Comparison of ENCODE assay signal across 1 cellular context in genomic region chr15:67254238-67255175, GRCh38.
TF ChIP-seq lines count a peak whose summit lies in the region.

A gene with protein sequence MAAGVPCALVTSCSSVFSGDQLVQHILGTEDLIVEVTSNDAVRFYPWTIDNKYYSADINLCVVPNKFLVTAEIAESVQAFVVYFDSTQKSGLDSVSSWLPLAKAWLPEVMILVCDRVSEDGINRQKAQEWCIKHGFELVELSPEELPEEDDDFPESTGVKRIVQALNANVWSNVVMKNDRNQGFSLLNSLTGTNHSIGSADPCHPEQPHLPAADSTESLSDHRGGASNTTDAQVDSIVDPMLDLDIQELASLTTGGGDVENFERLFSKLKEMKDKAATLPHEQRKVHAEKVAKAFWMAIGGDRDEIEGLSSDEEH (minus strand): TSS chr15:67254661. CDS start chr15:67254631, 30 bp downstream.
Gene IQCH, plus strand, starts transcription at chr15:67254786. Its CDS starts 111 bp downstream, at chr15:67254897.

TF ChIP-seq in HepG2, 621 proteins besides CTCF, POLR2A, EP300 and RAD21 (continued from another document and continues in another):
- TF ChIP-seq, protein P1, sequence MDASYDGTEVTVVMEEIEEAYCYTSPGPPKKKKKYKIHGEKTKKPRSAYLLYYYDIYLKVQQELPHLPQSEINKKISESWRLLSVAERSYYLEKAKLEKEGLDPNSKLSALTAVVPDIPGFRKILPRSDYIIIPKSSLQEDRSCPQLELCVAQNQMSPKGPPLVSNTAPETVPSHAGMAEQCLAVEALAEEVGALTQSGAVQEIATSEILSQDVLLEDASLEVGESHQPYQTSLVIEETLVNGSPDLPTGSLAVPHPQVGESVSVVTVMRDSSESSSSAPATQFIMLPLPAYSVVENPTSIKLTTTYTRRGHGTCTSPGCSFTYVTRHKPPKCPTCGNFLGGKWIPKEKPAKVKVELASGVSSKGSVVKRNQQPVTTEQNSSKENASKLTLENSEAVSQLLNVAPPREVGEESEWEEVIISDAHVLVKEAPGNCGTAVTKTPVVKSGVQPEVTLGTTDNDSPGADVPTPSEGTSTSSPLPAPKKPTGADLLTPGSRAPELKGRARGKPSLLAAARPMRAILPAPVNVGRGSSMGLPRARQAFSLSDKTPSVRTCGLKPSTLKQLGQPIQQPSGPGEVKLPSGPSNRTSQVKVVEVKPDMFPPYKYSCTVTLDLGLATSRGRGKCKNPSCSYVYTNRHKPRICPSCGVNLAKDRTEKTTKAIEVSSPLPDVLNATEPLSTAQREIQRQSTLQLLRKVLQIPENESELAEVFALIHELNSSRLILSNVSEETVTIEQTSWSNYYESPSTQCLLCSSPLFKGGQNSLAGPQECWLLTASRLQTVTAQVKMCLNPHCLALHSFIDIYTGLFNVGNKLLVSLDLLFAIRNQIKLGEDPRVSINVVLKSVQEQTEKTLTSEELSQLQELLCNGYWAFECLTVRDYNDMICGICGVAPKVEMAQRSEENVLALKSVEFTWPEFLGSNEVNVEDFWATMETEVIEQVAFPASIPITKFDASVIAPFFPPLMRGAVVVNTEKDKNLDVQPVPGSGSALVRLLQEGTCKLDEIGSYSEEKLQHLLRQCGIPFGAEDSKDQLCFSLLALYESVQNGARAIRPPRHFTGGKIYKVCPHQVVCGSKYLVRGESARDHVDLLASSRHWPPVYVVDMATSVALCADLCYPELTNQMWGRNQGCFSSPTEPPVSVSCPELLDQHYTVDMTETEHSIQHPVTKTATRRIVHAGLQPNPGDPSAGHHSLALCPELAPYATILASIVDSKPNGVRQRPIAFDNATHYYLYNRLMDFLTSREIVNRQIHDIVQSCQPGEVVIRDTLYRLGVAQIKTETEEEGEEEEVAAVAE (CRISPR knock-in tag; IDR thresholded peaks at IDR 0.05; ENCODE audit: borderline replicate concordance) = no peak
- TF ChIP-seq ZNF891 (CRISPR knock-in tag; IDR thresholded peaks at IDR 0.05) (peak; percentile 89), MXI1 (IDR thresholded peaks at IDR 0.05; ENCODE audit: borderline replicate concordance, low read depth, low read length) (peak; percentile 93), ELF4 (CRISPR knock-in tag; IDR thresholded peaks at IDR 0.05; ENCODE audit: borderline replicate concordance) (peak; percentile 98), SMAD1 (CRISPR knock-in tag; IDR thresholded peaks at IDR 0.05; ENCODE audit: borderline replicate concordance, low read depth) (peak; percentile 95; the same call in 1 of the 2 replicates), ZFP90 (CRISPR knock-in tag; IDR thresholded peaks at IDR 0.05; ENCODE audit: borderline replicate concordance) (peak; percentile 89; the same call in 1 of the 2 replicates), ZNF124 (CRISPR knock-in tag; IDR thresholded peaks at IDR 0.05) (peak; percentile 52; the same call in 1 of the 2 replicates), TBX3 (IDR thresholded peaks at IDR 0.05; ENCODE audit: borderline replicate concordance) (no peak), YY1 (IDR thresholded peaks at IDR 0.05; ENCODE audit: insufficient read depth, insufficient replicate concordance, low read depth, low read length) (peak; percentile 90), TAF1 (CRISPR knock-in tag; IDR thresholded peaks at IDR 0.05) (peak; percentile 94), ZBTB4 (CRISPR knock-in tag; IDR thresholded peaks at IDR 0.05; ENCODE audit: borderline replicate concordance) (peak; percentile 53; the same call in 1 of the 2 replicates), ZNF674 (CRISPR knock-in tag; IDR thresholded peaks at IDR 0.05; ENCODE audit: low read depth) (0 out of 2 replicates have a peak, but pooled peaks have one; percentile 67), NR2C2 (CRISPR knock-in tag; IDR thresholded peaks at IDR 0.05; ENCODE audit: borderline replicate concordance) (peak; percentile 76), ZNF235 (CRISPR knock-in tag; IDR thresholded peaks at IDR 0.05; ENCODE audit: borderline replicate concordance) (peak; percentile 36; the same call in 1 of the 2 replicates), TP53 (CRISPR knock-in tag; conservative IDR thresholded peaks at IDR 0.05) (0 out of 2 replicates have a peak, but pooled peaks have one; percentile 63), TGIF2 (CRISPR knock-in tag; IDR thresholded peaks at IDR 0.05) (0 out of 2 replicates have a peak, but pooled peaks have one; percentile 27), ZSCAN25 (CRISPR knock-in tag; IDR thresholded peaks at IDR 0.05) (peak; percentile 72), MBNL3 (CRISPR knock-in tag; conservative IDR thresholded peaks at IDR 0.05) (no peak), U2AF2 (IDR thresholded peaks at IDR 0.05; ENCODE audit: low read depth, low read length) (peak; percentile 96), HIC2 (CRISPR knock-in tag; IDR thresholded peaks at IDR 0.05; ENCODE audit: low read depth) (peak; percentile 56; the same call in 1 of the 2 replicates), ZNF281 (CRISPR knock-in tag; IDR thresholded peaks at IDR 0.05; ENCODE audit: borderline replicate concordance) (no peak), ZFYVE20 (CRISPR knock-in tag; IDR thresholded peaks at IDR 0.05; ENCODE audit: borderline replicate concordance, low read depth) (no peak), ZSCAN12 (CRISPR knock-in tag; IDR thresholded peaks at IDR 0.05) (peak; percentile 81; the same call in 1 of the 2 replicates), SALL1 (CRISPR knock-in tag; IDR thresholded peaks at IDR 0.05) (peak; percentile 89), PCBP1 (IDR thresholded peaks at IDR 0.05; ENCODE audit: borderline replicate concordance, low read depth, low read length) (peak; percentile 99), KAT7 (CRISPR knock-in tag; IDR thresholded peaks at IDR 0.05; ENCODE audit: borderline replicate concordance) (peak; percentile 57; the same call in 1 of the 2 replicates), SATB2 (CRISPR knock-in tag; IDR thresholded peaks at IDR 0.05) (0 out of 2 replicates have a peak, but pooled peaks have one; percentile 46), KLF16 (CRISPR knock-in tag; IDR thresholded peaks at IDR 0.05) (peak; percentile 27 to 100; a peak in 2 of 4 replicates), HNRNPK (IDR thresholded peaks at IDR 0.05; ENCODE audit: low read depth, low read length, poor library complexity, severe bottlenecking) (no peak), NFATC3 (CRISPR knock-in tag; IDR thresholded peaks at IDR 0.05) (0 out of 2 replicates have a peak, but pooled peaks have one; percentile 55), XBP1 (CRISPR knock-in tag; IDR thresholded peaks at IDR 0.05) (0 out of 2 replicates have a peak, but pooled peaks have one; percentile 35), ZNF138 (CRISPR knock-in tag; IDR thresholded peaks at IDR 0.05; ENCODE audit: low read depth) (peak; percentile 95; the same call in 1 of the 2 replicates), ZNF496 (CRISPR knock-in tag; IDR thresholded peaks at IDR 0.05; ENCODE audit: insufficient replicate concordance) (no peak), MAZ (IDR thresholded peaks at IDR 0.05; ENCODE audit: borderline replicate concordance, low read depth, low read length) (peak; percentile 65; the same call in 1 of the 2 replicates), MAZ (CRISPR knock-in tag; IDR thresholded peaks at IDR 0.05; ENCODE audit: low read depth) (peak; percentile 81; the same call in 1 of the 2 replicates)
- TF ChIP-seq, protein P2, sequence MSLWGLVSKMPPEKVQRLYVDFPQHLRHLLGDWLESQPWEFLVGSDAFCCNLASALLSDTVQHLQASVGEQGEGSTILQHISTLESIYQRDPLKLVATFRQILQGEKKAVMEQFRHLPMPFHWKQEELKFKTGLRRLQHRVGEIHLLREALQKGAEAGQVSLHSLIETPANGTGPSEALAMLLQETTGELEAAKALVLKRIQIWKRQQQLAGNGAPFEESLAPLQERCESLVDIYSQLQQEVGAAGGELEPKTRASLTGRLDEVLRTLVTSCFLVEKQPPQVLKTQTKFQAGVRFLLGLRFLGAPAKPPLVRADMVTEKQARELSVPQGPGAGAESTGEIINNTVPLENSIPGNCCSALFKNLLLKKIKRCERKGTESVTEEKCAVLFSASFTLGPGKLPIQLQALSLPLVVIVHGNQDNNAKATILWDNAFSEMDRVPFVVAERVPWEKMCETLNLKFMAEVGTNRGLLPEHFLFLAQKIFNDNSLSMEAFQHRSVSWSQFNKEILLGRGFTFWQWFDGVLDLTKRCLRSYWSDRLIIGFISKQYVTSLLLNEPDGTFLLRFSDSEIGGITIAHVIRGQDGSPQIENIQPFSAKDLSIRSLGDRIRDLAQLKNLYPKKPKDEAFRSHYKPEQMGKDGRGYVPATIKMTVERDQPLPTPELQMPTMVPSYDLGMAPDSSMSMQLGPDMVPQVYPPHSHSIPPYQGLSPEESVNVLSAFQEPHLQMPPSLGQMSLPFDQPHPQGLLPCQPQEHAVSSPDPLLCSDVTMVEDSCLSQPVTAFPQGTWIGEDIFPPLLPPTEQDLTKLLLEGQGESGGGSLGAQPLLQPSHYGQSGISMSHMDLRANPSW (CRISPR knock-in tag; IDR thresholded peaks at IDR 0.05; ENCODE audit: borderline replicate concordance) = peak; percentile 53; the same call in 1 of the 2 replicates
- TF ChIP-seq, protein P3, sequence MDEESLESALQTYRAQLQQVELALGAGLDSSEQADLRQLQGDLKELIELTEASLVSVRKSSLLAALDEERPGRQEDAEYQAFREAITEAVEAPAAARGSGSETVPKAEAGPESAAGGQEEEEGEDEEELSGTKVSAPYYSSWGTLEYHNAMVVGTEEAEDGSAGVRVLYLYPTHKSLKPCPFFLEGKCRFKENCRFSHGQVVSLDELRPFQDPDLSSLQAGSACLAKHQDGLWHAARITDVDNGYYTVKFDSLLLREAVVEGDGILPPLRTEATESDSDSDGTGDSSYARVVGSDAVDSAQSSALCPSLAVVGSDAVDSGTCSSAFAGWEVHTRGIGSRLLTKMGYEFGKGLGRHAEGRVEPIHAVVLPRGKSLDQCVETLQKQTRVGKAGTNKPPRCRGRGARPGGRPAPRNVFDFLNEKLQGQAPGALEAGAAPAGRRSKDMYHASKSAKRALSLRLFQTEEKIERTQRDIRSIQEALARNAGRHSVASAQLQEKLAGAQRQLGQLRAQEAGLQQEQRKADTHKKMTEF (CRISPR knock-in tag; IDR thresholded peaks at IDR 0.05) = peak; percentile 93
- TF ChIP-seq, protein P4, sequence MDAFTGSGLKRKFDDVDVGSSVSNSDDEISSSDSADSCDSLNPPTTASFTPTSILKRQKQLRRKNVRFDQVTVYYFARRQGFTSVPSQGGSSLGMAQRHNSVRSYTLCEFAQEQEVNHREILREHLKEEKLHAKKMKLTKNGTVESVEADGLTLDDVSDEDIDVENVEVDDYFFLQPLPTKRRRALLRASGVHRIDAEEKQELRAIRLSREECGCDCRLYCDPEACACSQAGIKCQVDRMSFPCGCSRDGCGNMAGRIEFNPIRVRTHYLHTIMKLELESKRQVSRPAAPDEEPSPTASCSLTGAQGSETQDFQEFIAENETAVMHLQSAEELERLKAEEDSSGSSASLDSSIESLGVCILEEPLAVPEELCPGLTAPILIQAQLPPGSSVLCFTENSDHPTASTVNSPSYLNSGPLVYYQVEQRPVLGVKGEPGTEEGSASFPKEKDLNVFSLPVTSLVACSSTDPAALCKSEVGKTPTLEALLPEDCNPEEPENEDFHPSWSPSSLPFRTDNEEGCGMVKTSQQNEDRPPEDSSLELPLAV (CRISPR knock-in tag; conservative IDR thresholded peaks at IDR 0.05; ENCODE audit: low read depth) = no peak
- TF ChIP-seq, protein P5, sequence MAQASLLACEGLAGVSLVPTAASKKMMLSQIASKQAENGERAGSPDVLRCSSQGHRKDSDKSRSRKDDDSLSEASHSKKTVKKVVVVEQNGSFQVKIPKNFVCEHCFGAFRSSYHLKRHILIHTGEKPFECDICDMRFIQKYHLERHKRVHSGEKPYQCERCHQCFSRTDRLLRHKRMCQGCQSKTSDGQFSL (CRISPR knock-in tag; IDR thresholded peaks at IDR 0.05) = no peak
